Comparison of ENCODE assay signal across 9 cellular contexts in genomic region chr3:54188176-54188791, GRCh38.
A peak's percentile ranks its signal among the peaks of the same experiment; 100 is the strongest.
DNase-seq lines count a peak whose midpoint lies in the region; ATAC-seq and TF ChIP-seq lines count a peak whose summit lies in the region.
"Had no signal": no experiment of that assay in that cellular context is flagged by ENCODE, and none has a peak within 500 bp of the region (broad histone marks: within the 10 kb centered on the region; RNA-seq: fewer than 3 reads in every experiment).

No MANE protein-coding gene starts in this region.

- H3K4me1 ChIP-seq in RWPE2 (ENCODE audit: insufficient read depth, poor library complexity, severe bottlenecking), result no peaks in the 10 kb centered on the region
- H3K4me1 ChIP-seq: parathyroid adenoma had no signal

- no peak overlapping the region for H3K27ac Mint-ChIP-seq in activated naive CD4-positive, alpha-beta T cell treated with anti-CD3 and anti-CD28 coated beads, Interleukin-2, amount 10 ng/mL, durations not matched to agents 7 days and 5 days

- no peak overlapping the region for H3K4me3 Mint-ChIP-seq in activated naive CD4-positive, alpha-beta T cell treated with anti-CD3 and anti-CD28 coated beads, Interleukin-2, amount 10 ng/mL, durations not matched to agents 7 days and 5 days

- H3K36me3 ChIP-seq in RWPE2 (ENCODE audit: low read depth), result no peaks in the 10 kb centered on the region

- no peaks in the 10 kb centered on the region for H3K4me1 Mint-ChIP-seq in activated naive CD4-positive, alpha-beta T cell treated with anti-CD3 and anti-CD28 coated beads, Interleukin-2, amount 10 ng/mL, durations not matched to agents 7 days and 5 days

- peak; percentile 56 for DNase-seq in activated naive CD4-positive, alpha-beta T cell treated with anti-CD3 and anti-CD28 coated beads, Interleukin-2, amount 10 ng/mL, durations not matched to agents 7 days and 5 days
- DNase-seq in activated naive CD4-positive, alpha-beta T cell treated with anti-CD3 and anti-CD28 coated beads, Interleukin-2, amount 50 U/mL, for 16 hours, result no peak
- DNase-seq in RWPE2 (ENCODE audit: low spot score), result no peak
- peak; percentile 79 for DNase-seq in renal cortical epithelial cell (ENCODE audit: low read depth)
- no peak for DNase-seq in NCI-H1694 treated with DMSO at 0.1 percent for 48 hours (lab: John Stamatoyannopoulos, UW)
- DNase-seq in middle frontal gyrus (ENCODE audit: extremely low spot score, low spot score), result no peak

- H3K4me3 ChIP-seq in RWPE2 (ENCODE audit: severe bottlenecking), result no peak overlapping the region

- CTCF ChIA-PET in activated naive CD4-positive, alpha-beta T cell treated with anti-CD3 and anti-CD28 coated beads, Interleukin-2, amount 10 ng/mL, durations not matched to agents 7 days and 5 days (lab: Charles Lee), result interaction anchor here (0.8 kb wide), 1 partner anchor 10 kb away, joined by 3 read pairs; no protein-coding TSS in a partner anchor

- H3K27me3 Mint-ChIP-seq in activated naive CD4-positive, alpha-beta T cell treated with anti-CD3 and anti-CD28 coated beads, Interleukin-2, amount 10 ng/mL, durations not matched to agents 7 days and 5 days, result no peaks in the 10 kb centered on the region

- no peak overlapping the region for H3K27ac ChIP-seq in RWPE2 (ENCODE audit: poor library complexity, severe bottlenecking)
- H3K27ac ChIP-seq: parathyroid adenoma had no signal

- peaks cover 10% of the 10 kb centered on the region for H3K9me3 Mint-ChIP-seq in activated naive CD4-positive, alpha-beta T cell treated with anti-CD3 and anti-CD28 coated beads, Interleukin-2, amount 10 ng/mL, durations not matched to agents 7 days and 5 days

- H3K36me3 Mint-ChIP-seq in activated naive CD4-positive, alpha-beta T cell treated with anti-CD3 and anti-CD28 coated beads, Interleukin-2, amount 10 ng/mL, durations not matched to agents 7 days and 5 days, result no peaks in the 10 kb centered on the region

- H3K9me3 ChIP-seq in RWPE2 (ENCODE audit: severe bottlenecking), result no peaks in the 10 kb centered on the region

- H3K27me3 ChIP-seq in RWPE2 (ENCODE audit: insufficient read depth, poor library complexity, severe bottlenecking), result no peaks in the 10 kb centered on the region

- peak; percentile 82 for ATAC-seq in RWPE2 (ENCODE audit: low read depth)
- peak; percentile 64 for ATAC-seq in esophagus mucosa
- ATAC-seq in GM19328 (IDR thresholded peaks at IDR 0.05; ENCODE audit: unreplicated experiment), result no peak

- no peak for TF ChIP-seq CTCF in RWPE2 (IDR thresholded peaks at IDR 0.05; ENCODE audit: poor library complexity, severe bottlenecking)

Comparison
In these comparisons a context has a peak if more than half of its experiments do, and no peak if none do; other contexts are left out.
1. DNase-seq: peak in activated naive CD4-positive, alpha-beta T cell treated with anti-CD3 and anti-CD28 coated beads, Interleukin-2, amount 10 ng/mL, durations not matched to agents 7 days and 5 days (single experiment) and renal cortical epithelial cell (single experiment); none in activated naive CD4-positive, alpha-beta T cell treated with anti-CD3 and anti-CD28 coated beads, Interleukin-2, amount 50 U/mL, for 16 hours (single experiment), RWPE2 (single experiment), NCI-H1694 treated with DMSO at 0.1 percent for 48 hours (single experiment) and middle frontal gyrus (single experiment).